In genomic region chr11:61958590-61958989, GRCh38 we compare ENCODE assay signal across 13 cellular contexts. TPM values are rescaled to one million over a fixed set of nuclear protein-coding genes. Genes with fewer than 3 reads are reported as not detected.
DNase-seq lines count a peak whose midpoint lies in the region; ATAC-seq and TF ChIP-seq lines count a peak whose summit lies in the region.
"Had no signal": no experiment of that assay in that cellular context is flagged by ENCODE, and none has a peak within 500 bp of the region (broad histone marks: within the 10 kb centered on the region; RNA-seq: fewer than 3 reads in every experiment).

No MANE protein-coding gene starts in this region.

- intact Hi-C loops in Caco-2 (cut with micrococcal nuclease; ENCODE audit: unreplicated experiment): no loop called here

- H3K27ac Mint-ChIP-seq in Caco-2 (ENCODE audit: unreplicated experiment) (peak overlapping the region; percentile 73), T-helper 17 cell (peak overlapping the region; percentile 8), neural crest cell (ENCODE audit: unreplicated experiment) (no peak overlapping the region)

- H3K4me1 ChIP-seq in BLaER1 treated with 17β-estradiol and CSF1 and Interleukin-3, amounts not matched to agents 10 nM and 100 nM: peaks cover 29 to 95% (median 74%) of the 10 kb centered on the region in 10 experiments
- peaks cover 13% of the 10 kb centered on the region; the same call in 1 of the 2 replicates for H3K4me1 ChIP-seq in Caco-2

- H3K27me3 Mint-ChIP-seq in Caco-2 (ENCODE audit: insufficient read depth, unreplicated experiment) (no peaks in the 10 kb centered on the region), T-helper 17 cell (peaks cover 19% of the 10 kb centered on the region), neural crest cell (ENCODE audit: low read depth) (peaks cover 33% of the 10 kb centered on the region)

- H3K4me3 Mint-ChIP-seq in Caco-2 (ENCODE audit: unreplicated experiment): no peak overlapping the region
- no peak overlapping the region for H3K4me3 Mint-ChIP-seq in T-helper 17 cell
- H3K4me3 Mint-ChIP-seq in neural crest cell: peak overlapping the region; percentile 41

- H3K9me3 ChIP-seq in BLaER1 treated with 17β-estradiol and CSF1 and Interleukin-3, amounts not matched to agents 10 nM and 100 nM (replicated peaks in 1 of 11): no peaks in the 10 kb centered on the region
- H3K9me3 ChIP-seq in Caco-2: no peaks in the 10 kb centered on the region
- H3K9me3 ChIP-seq in T-helper 17 cell (ENCODE audit: control insufficient read depth, low read length, poor library complexity, severe bottlenecking): no peaks in the 10 kb centered on the region
- H3K9me3 ChIP-seq: BLaER1 had no signal

- peak overlapping the region in 2 of 11 experiments; percentile 38 to 97; a peak in 5 of 22 replicates for H3K9ac ChIP-seq in BLaER1 treated with 17β-estradiol and CSF1 and Interleukin-3, amounts not matched to agents 10 nM and 100 nM
- H3K9ac ChIP-seq: BLaER1 had no signal

- H3K4me2 ChIP-seq in BLaER1 treated with 17β-estradiol and CSF1 and Interleukin-3, amounts not matched to agents 10 nM and 100 nM: peak overlapping the region in 6 of 11 experiments; percentile 6 to 100 (median 94); a peak in 11 of 22 replicates
- H3K4me2 ChIP-seq: BLaER1 had no signal

- TF ChIP-seq CTCF in Caco-2 (IDR thresholded peaks at IDR 0.05; ENCODE audit: insufficient read depth in 1 of 2, low read depth in 1 of 2, low read length in 1 of 2, severe bottlenecking in 1 of 2, unreplicated experiment in 1 of 2) (no peak), neural crest cell (conservative IDR thresholded peaks at IDR 0.05) (no peak), omental fat pad (IDR thresholded peaks at IDR 0.05) (no peak), GM13976 (IDR thresholded peaks at IDR 0.05; ENCODE audit: borderline replicate concordance, control extremely low read depth, extremely low read depth, insufficient read depth, missing control alignments) (no peak)

- H3K36me3 Mint-ChIP-seq in Caco-2 (ENCODE audit: insufficient read depth, unreplicated experiment) (peaks cover 42% of the 10 kb centered on the region), T-helper 17 cell (ENCODE audit: low read depth) (no peaks in the 10 kb centered on the region), neural crest cell (ENCODE audit: low read depth) (peaks cover 14% of the 10 kb centered on the region)

- in situ Hi-C loops in GM13976 (cut with MboI; ENCODE audit: low sequenced_read_pairs, unreplicated experiment): no loop called here

- H4K20me1 ChIP-seq in BLaER1 treated with 17β-estradiol and CSF1 and Interleukin-3, amounts not matched to agents 10 nM and 100 nM: peaks cover 0 to 37% (median under 1%) of the 10 kb centered on the region in 11 experiments; a peak in 8 of 22 replicates
- H4K20me1 ChIP-seq: BLaER1 had no signal

- POLR2A ChIA-PET in Caco-2 (lab: Charles Lee): interaction anchor here (0.6 to 0.8 kb wide), 2 partner anchors 9 to 22 kb away, joined by 3 to 5 read pairs; partner anchors contain the start of gene FTH1

- no TSS peak for BruUV-seq in Caco-2 (replicated peaks; lab: Mats Ljungman, UMichigan)

- CTCF ChIA-PET in Caco-2 (lab: Charles Lee): interaction anchor here (0.7 to 1.1 kb wide), 2 partner anchors 9 to 150 kb away, joined by 5 to 8 read pairs; no protein-coding TSS in a partner anchor

- DNase-seq in Caco-2 (peak in 1 of 2 experiments; percentile 15), T-helper 17 cell (no peak), neural crest cell (ENCODE audit: low read depth, low spot score) (no peak), omental fat pad (ENCODE audit: low spot score) (no peak), GM13976 (ENCODE audit: low spot score) (no peak), NCI-H526 (lab: John Stamatoyannopoulos, UW) (no peak)
- DNase-seq: DMS153, HCEC 1CT, NCI-H1417 treated with DMSO at 0.1 percent for 48 hours, NCI-H2029 treated with DMSO at 0.1 percent for 48 hours had no signal

- H3K9me3 Mint-ChIP-seq in Caco-2 (ENCODE audit: unreplicated experiment): no peaks in the 10 kb centered on the region
- no peaks in the 10 kb centered on the region for H3K9me3 Mint-ChIP-seq in neural crest cell
- H3K9me3 Mint-ChIP-seq: T-cell had no signal

- no peaks in the 10 kb centered on the region for H3K4me1 Mint-ChIP-seq in Caco-2 (ENCODE audit: low read depth, unreplicated experiment)
- H3K4me1 Mint-ChIP-seq in T-helper 17 cell: peaks cover 16% of the 10 kb centered on the region
- H3K4me1 Mint-ChIP-seq in neural crest cell: peaks cover 7% of the 10 kb centered on the region

- H3K27me3 ChIP-seq in BLaER1 treated with 17β-estradiol and CSF1 and Interleukin-3, amounts not matched to agents 10 nM and 100 nM: peaks cover 0 to 26% (median 6%) of the 10 kb centered on the region in 11 experiments; a peak in 12 of 22 replicates
- no peaks in the 10 kb centered on the region for H3K27me3 ChIP-seq in Caco-2 (replicated peaks; ENCODE audit: control insufficient read depth, insufficient read depth, low read length)

- H3K27ac ChIP-seq in BLaER1 treated with 17β-estradiol and CSF1 and Interleukin-3, amounts not matched to agents 10 nM and 100 nM: peak overlapping the region in 4 of 11 experiments; percentile 23 to 42 (median 34); a peak in 7 of 22 replicates
- H3K27ac ChIP-seq: BLaER1 had no signal

- peaks cover 0 to 61% (median 0%) of the 10 kb centered on the region in 11 experiments; a peak in 11 of 22 replicates for H3K36me3 ChIP-seq in BLaER1 treated with 17β-estradiol and CSF1 and Interleukin-3, amounts not matched to agents 10 nM and 100 nM
- H3K36me3 ChIP-seq in Caco-2 (ENCODE audit: control insufficient read depth, insufficient read depth, low read length): no peaks in the 10 kb centered on the region

- no peak for ATAC-seq in T-helper 17 cell
- ATAC-seq in omental fat pad (ENCODE audit: low FRiP score): no peak

- H3K4me3 ChIP-seq in BLaER1 treated with 17β-estradiol and CSF1 and Interleukin-3, amounts not matched to agents 10 nM and 100 nM: peak overlapping the region in 1 of 10 experiments; percentile 68; a peak in 1 of 20 replicates
- H3K4me3 ChIP-seq in Caco-2 (ENCODE audit: low read depth, low read length): no peak overlapping the region
- H3K4me3 ChIP-seq: BLaER1 had no signal

RNA-seq across cellular contexts. Expression of gene BEST1, which starts 8.4 kb away (rescaled TPM):
- total RNA-seq in Caco-2 (2022): 4.7 and 6.7 TPM in 2 replicates
- total RNA-seq in T-helper 17 cell: under 1 TPM; 0.26 to 0.35 TPM
- total RNA-seq in neural crest cell: 0.52 and 0.96 TPM in 2 replicates
- 10 to 100 TPM in 3 of 4 donors, 1 to 10 TPM in 1; 5.8 to 17.0 (median 12.0) TPM for total RNA-seq in omental fat pad

RNA-seq across cellular contexts. Expression of gene FTH1, which starts 8.8 kb away (rescaled TPM):
- total RNA-seq in Caco-2 (2022): 1,282 and 1,565 TPM in 2 replicates
- 1,000 to 10,000 TPM; 1,744 to 2,260 TPM for total RNA-seq in T-helper 17 cell
- total RNA-seq in neural crest cell: 1,207 and 1,209 TPM in 2 replicates
- total RNA-seq in omental fat pad: 1,000 to 10,000 TPM; 3,477 to 7,075 (median 4,643) TPM

RNA-seq across cellular contexts. Expression of gene RAB3IL1, which starts 41.2 kb away (rescaled TPM):
- total RNA-seq in Caco-2 (2022) (8.3 and 10.6 TPM in 2 replicates), T-helper 17 cell (not detected), neural crest cell (1.0 and 3.4 TPM in 2 replicates), omental fat pad (10 to 100 TPM; 18.5 to 37.8 (median 25.4) TPM)
